ENCODE assay signal across 9 cellular contexts in the genomic region with DNA sequence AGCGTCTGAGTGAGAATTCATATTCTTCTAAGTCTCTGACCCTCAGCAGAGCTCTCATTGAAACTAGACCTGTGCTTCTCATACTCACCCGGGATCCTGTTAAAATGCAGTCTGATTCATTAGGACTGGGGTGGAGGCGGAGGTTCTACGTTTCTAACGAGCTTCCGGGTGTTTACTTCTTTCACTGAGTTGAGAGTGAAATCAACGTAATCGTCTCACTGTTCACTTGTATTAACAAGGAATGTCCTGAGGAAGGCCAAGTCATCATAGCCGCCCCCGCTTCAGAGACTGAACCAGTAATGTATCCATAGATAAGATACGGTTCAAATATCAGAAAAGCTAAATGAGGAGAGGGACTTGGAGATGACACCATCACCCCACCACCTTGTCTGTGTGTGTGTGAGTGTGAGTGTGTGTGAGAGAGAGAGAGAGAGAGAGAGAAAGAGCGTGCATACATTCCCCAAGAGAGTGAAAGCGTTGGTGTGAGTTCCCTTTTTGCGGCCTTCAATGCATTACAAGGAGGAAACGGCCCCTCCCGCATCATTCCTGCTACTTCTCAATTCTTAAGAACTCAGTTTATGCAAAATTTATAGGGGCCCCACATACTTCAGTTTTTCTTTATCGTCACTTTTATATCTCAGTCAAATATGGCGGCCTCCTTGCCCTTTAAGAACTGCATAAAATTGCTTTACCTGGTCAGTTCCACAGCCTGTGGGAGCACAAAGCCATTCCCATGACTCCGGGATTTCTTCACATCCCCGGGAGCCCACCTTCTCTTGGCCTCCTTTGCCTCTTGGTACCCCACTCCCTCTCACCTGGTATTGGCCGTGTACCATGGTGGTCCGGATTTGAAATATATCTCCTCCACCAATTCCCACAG. TPM values are rescaled to one million over a fixed set of nuclear protein-coding genes. Genes with fewer than 3 reads are reported as not detected.
DNase-seq lines count a peak whose midpoint lies in the region; ATAC-seq and TF ChIP-seq lines count a peak whose summit lies in the region.
"Had no signal": no experiment of that assay in that cellular context is flagged by ENCODE, and none has a peak within 500 bp of the region (broad histone marks: within the 10 kb centered on the region; RNA-seq: fewer than 3 reads in every experiment).

No MANE protein-coding gene starts in this region.

- H3K4me3 Mint-ChIP-seq in CD14-positive monocyte, result peak overlapping the region; percentile 84 to 94
- peak overlapping the region; percentile 87 to 94 (median 90) for H3K4me3 Mint-ChIP-seq in IgD-negative memory B cell
- H3K4me3 Mint-ChIP-seq in naive B cell, result peak overlapping the region; percentile 76 to 93 (median 90)

- H3K9me3 Mint-ChIP-seq in CD14-positive monocyte (peaks cover 0 to 2% (median 1%) of the 10 kb centered on the region in 7 donors), IgD-negative memory B cell (no peaks in the 10 kb centered on the region), naive B cell (peaks cover 0 to 5% (median 0%) of the 10 kb centered on the region in 7 donors)

- H3K36me3 Mint-ChIP-seq in CD14-positive monocyte (peaks cover 21 to 29% of the 10 kb centered on the region in 2 donors), IgD-negative memory B cell (peaks cover 11% of the 10 kb centered on the region), naive B cell (peaks cover 13 to 15% of the 10 kb centered on the region in 2 donors)

- intact Hi-C loops in CD14-positive monocyte (cut with micrococcal nuclease), result loop anchor here (2.0 to 5.0 kb wide), 2 partner anchors 19 to 40 kb away; partner anchors contain the start of gene KMO (in 2 of the 2)

- peak; percentile 78 for ATAC-seq in GM21423 (IDR thresholded peaks at IDR 0.05; ENCODE audit: unreplicated experiment)
- ATAC-seq in naive B cell (ENCODE audit: low read depth in 2 of 2), result peak; percentile 89 to 90

- H3K27ac Mint-ChIP-seq in CD14-positive monocyte, result peak overlapping the region; percentile 98 to 100 (median 100)
- H3K27ac Mint-ChIP-seq in IgD-negative memory B cell, result peak overlapping the region; percentile 98 to 99 (median 99)
- peak overlapping the region; percentile 97 to 100 (median 99) for H3K27ac Mint-ChIP-seq in naive B cell

- H3K27me3 Mint-ChIP-seq in CD14-positive monocyte (ENCODE audit: low read depth in 3 of 3), result peaks cover 0 to 2% (median 0%) of the 10 kb centered on the region in 3 donors
- H3K27me3 Mint-ChIP-seq in IgD-negative memory B cell, result no peaks in the 10 kb centered on the region
- peaks cover 0 to 5% (median 4%) of the 10 kb centered on the region in 3 donors for H3K27me3 Mint-ChIP-seq in naive B cell

- no peak for TF ChIP-seq CTCF in CD14-positive monocyte (IDR thresholded peaks at IDR 0.05)

- H3K4me1 Mint-ChIP-seq in CD14-positive monocyte (peaks cover 42% of the 10 kb centered on the region), IgD-negative memory B cell (peaks cover 26 to 29% (median 28%) of the 10 kb centered on the region in 3 donors), naive B cell (peaks cover 36 to 64% (median 43%) of the 10 kb centered on the region in 3 donors)

- DNase-seq in CD14-positive monocyte (ENCODE audit: low spot score) (peak; percentile 88), activated T-cell treated with anti-CD3 and anti-CD28 coated beads for 48 hours (ENCODE audit: low read depth) (peak; percentile 46), naive B cell (peak; percentile 88), DMS153 treated with DMSO at 0.1 percent for 48 hours (lab: John Stamatoyannopoulos, UW; ENCODE audit: unreplicated experiment) (no peak), NCI-H1417 treated with DMSO at 0.1 percent for 48 hours (lab: John Stamatoyannopoulos, UW) (no peak), NCI-H82 (lab: John Stamatoyannopoulos, UW) (no peak)

RNA-seq across cellular contexts. Expression of gene KMO, which starts 19.8 kb away (rescaled TPM):
- 1 to 10 TPM; 4.7 to 6.4 TPM for polyA plus RNA-seq in CD14-positive monocyte
- polyA plus RNA-seq in IgD-negative memory B cell, result 10.9 TPM
- polyA plus RNA-seq in naive B cell (ENCODE audit: low read depth in 6 of 6), result 10 to 100 TPM; 44.0 to 70.6 (median 53.4) TPM
- polyA plus RNA-seq: BJ had no signal

RNA-seq across cellular contexts. Expression of gene FH, which starts 32.4 kb away (rescaled TPM):
- polyA plus RNA-seq in CD14-positive monocyte, result 10 to 100 TPM; 32.5 to 34.9 TPM
- polyA plus RNA-seq in IgD-negative memory B cell, result 47.1 TPM
- 10 to 100 TPM; 34.4 to 54.2 (median 46.2) TPM for polyA plus RNA-seq in naive B cell (ENCODE audit: low read depth in 6 of 6)

Comparison
In these comparisons a context has a peak if more than half of its experiments do, and no peak if none do; other contexts are left out.
1. DNase-seq: peak in CD14-positive monocyte (single experiment), activated T-cell treated with anti-CD3 and anti-CD28 coated beads for 48 hours (single experiment) and naive B cell (single experiment); none in DMS153 treated with DMSO at 0.1 percent for 48 hours (single experiment), NCI-H1417 treated with DMSO at 0.1 percent for 48 hours (single experiment) and NCI-H82 (single experiment).
2. Peak in every context shown above with its lines, with median percentiles within 50 percentile points of each other: H3K27ac Mint-ChIP-seq and H3K4me3 Mint-ChIP-seq.